Comparison of ENCODE assay signal across 1 cellular context in the genomic region with DNA sequence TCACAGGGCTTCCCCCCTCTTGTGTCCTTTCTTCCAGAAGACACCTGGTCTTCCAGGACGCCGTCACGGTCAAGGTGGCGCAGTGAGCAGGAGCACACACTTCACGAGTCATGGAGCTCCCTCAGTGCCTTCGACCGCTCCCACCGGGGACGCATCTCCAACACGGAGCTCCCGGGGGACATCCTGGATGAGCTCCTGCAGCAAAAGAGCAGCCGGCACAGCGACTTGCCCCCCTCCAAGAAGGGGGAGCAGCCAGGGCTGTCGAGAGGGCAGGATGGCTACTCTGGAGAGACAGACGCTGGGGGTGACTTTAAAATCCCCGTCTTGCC.
TF ChIP-seq lines count a peak whose summit lies in the region.

No MANE protein-coding gene starts in this region.

TF ChIP-seq in IMR-90, 13 proteins besides CTCF, POLR2A, EP300 and RAD21 (continued from another document):
- TF ChIP-seq RCOR1 (IDR thresholded peaks at IDR 0.05; ENCODE audit: insufficient replicate concordance, low read length) (no peak), CHD1 (IDR thresholded peaks at IDR 0.05; ENCODE audit: low read depth, low read length) (no peak), MAFK (IDR thresholded peaks at IDR 0.05; ENCODE audit: low read depth, low read length) (no peak), RFX5 (IDR thresholded peaks at IDR 0.05; ENCODE audit: low read depth, low read length) (no peak)
